In genomic region chr9:110048976-110049698, GRCh38 we compare ENCODE assay signal across 1 cellular context.
TF ChIP-seq lines count a peak whose summit lies in the region.

No MANE protein-coding gene starts in this region.

TF ChIP-seq in GM23338, 12 proteins besides CTCF, POLR2A, EP300 and RAD21 (continued from another document):
- TF ChIP-seq ZNF462 (CRISPR knock-in tag; IDR thresholded peaks at IDR 0.05) (no peak), CREB1 (CRISPR knock-in tag; IDR thresholded peaks at IDR 0.05; ENCODE audit: low read depth) (no peak), EZH2phosphoT487 (IDR thresholded peaks at IDR 0.05; ENCODE audit: unreplicated experiment) (no peak), POLR2AphosphoS5 (IDR thresholded peaks at IDR 0.05; ENCODE audit: low read depth) (no peak), NANOG (IDR thresholded peaks at IDR 0.05; ENCODE audit: borderline replicate concordance) (no peak), JUNB (IDR thresholded peaks at IDR 0.05; ENCODE audit: unreplicated experiment) (no peak)
- TF ChIP-seq, protein P1, sequence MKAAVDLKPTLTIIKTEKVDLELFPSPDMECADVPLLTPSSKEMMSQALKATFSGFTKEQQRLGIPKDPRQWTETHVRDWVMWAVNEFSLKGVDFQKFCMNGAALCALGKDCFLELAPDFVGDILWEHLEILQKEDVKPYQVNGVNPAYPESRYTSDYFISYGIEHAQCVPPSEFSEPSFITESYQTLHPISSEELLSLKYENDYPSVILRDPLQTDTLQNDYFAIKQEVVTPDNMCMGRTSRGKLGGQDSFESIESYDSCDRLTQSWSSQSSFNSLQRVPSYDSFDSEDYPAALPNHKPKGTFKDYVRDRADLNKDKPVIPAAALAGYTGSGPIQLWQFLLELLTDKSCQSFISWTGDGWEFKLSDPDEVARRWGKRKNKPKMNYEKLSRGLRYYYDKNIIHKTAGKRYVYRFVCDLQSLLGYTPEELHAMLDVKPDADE (IDR thresholded peaks at IDR 0.05), result no peak
